28 cellular contexts compared by ENCODE assay signal in the genomic region with DNA sequence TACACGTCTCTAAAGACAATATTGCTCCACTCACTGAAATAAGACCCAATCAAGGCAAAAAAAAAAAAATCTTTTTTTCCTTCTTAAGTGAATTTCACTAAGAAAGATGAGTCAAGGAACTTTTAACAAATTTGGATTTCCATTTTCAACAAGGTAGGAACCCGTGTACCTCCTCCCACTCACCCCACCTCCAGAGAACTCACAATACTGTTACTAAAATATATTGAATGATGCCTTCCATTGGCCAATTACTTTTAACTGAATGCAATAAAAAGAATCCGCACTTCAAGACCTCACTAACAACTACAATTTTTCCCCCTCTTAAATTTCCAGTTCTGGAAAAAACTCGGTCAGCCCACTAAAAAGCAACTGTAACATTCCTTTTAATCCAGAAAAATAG. TPM values are rescaled to one million over a fixed set of nuclear protein-coding genes. Genes with fewer than 3 reads are reported as not detected.
DNase-seq lines count a peak whose midpoint lies in the region; ATAC-seq, FAIRE-seq and TF ChIP-seq lines count a peak whose summit lies in the region.
"Had no signal": no experiment of that assay in that cellular context is flagged by ENCODE, and none has a peak within 500 bp of the region (broad histone marks: within the 10 kb centered on the region; RNA-seq: fewer than 3 reads in every experiment).

No MANE protein-coding gene starts in this region.

- H3K9me3 ChIP-seq in A549 (no peaks in the 10 kb centered on the region), HCT116 (ENCODE audit: control insufficient read depth in 1 of 2, insufficient read depth in 1 of 2, low read depth in 1 of 2, low read length in 2 of 2) (no peaks in the 10 kb centered on the region)
- H3K9me3 ChIP-seq: gastroesophageal sphincter, mucosa of descending colon, Peyer's patch had no signal

- H3K27ac Mint-ChIP-seq in activated naive CD8-positive, alpha-beta T cell treated with anti-CD3 and anti-CD28 coated beads, Interleukin-2, amount 50 U/mL, for 24 hours, result peak overlapping the region; percentile 36
- H3K27ac Mint-ChIP-seq in mesothelial cell of epicardium, result peak overlapping the region; percentile 14

- FAIRE-seq in A549 (lab: Jason Lieb, UNC), result no peak
- FAIRE-seq: astrocyte, endometrium, GM12891, H54 had no signal

- no peaks in the 10 kb centered on the region for H3K9me2 ChIP-seq in HCT116 (ENCODE audit: insufficient read depth)

- no peak for TF ChIP-seq EP300 in A549 (IDR thresholded peaks at IDR 0.05)

- H4K20me1 ChIP-seq in HCT116 (ENCODE audit: insufficient read depth), result peaks cover 12% of the 10 kb centered on the region; the same call in 1 of the 2 replicates

- no peak for TF ChIP-seq CTCF in A549 (IDR thresholded peaks at IDR 0.05)
- no peak for TF ChIP-seq CTCF in HCT116 (IDR thresholded peaks at IDR 0.05 in 2 of 3, conservative IDR thresholded peaks at IDR 0.05 in 1 of 3; ENCODE audit: borderline replicate concordance in 1 of 3, insufficient read depth in 1 of 3, low read depth in 2 of 3, low read length in 2 of 3)
- no peak for TF ChIP-seq CTCF in mesothelial cell of epicardium (IDR thresholded peaks at IDR 0.05; ENCODE audit: unreplicated experiment)

- H3K9ac ChIP-seq in HCT116 (ENCODE audit: low read length), result 0 out of 2 replicates have a peak overlapping the region, but pooled peaks have one; percentile 37

- H3K4me1 ChIP-seq in A549 (peaks cover 63% of the 10 kb centered on the region), HCT116 (ENCODE audit: control insufficient read depth in 1 of 2, insufficient read depth in 2 of 2, low read length in 2 of 2) (peaks cover 46 to 52% of the 10 kb centered on the region in 2 experiments)

- H3K4me1 Mint-ChIP-seq in activated naive CD8-positive, alpha-beta T cell treated with anti-CD3 and anti-CD28 coated beads, Interleukin-2, amount 50 U/mL, for 24 hours, result peaks cover 82% of the 10 kb centered on the region
- peaks cover 31% of the 10 kb centered on the region for H3K4me1 Mint-ChIP-seq in mesothelial cell of epicardium

- DNase-seq in A549 (ENCODE audit: low read depth in 1 of 2, low spot score in 1 of 2) (no peak), HCT116 (ENCODE audit: low read depth, low spot score) (no peak), mesothelial cell of epicardium (ENCODE audit: low spot score in 2 of 2, unreplicated experiment in 2 of 2) (no peak), T-helper 2 cell (no peak), NCI-H187 (lab: John Stamatoyannopoulos, UW) (no peak), dermis blood vessel endothelial cell (no peak)
- DNase-seq in activated naive CD8-positive, alpha-beta T cell treated with anti-CD3 and anti-CD28 coated beads, Interleukin-2, amount 50 U/mL, for 24 hours, result no peak
- DNase-seq: activated CD4-positive, alpha-beta T cell treated with anti-CD3 and anti-CD28 coated beads for 48 hours; activated effector memory CD4-positive, alpha-beta T cell treated with Interleukin-2 at 50 U/mL for 16 hours; activated T-cell treated with anti-CD3 and anti-CD28 coated beads, Interleukin-2, amount 50 U/mL, for 1 hour; hippocampal formation; Karpas-422; mucosa of descending colon; NCI-H1417 treated with DMSO at 0.1 percent for 48 hours; NCI-H345; Peyer's patch; SHP77 treated with DMSO at 0.1 percent for 48 hours; stimulated activated CD4-positive, alpha-beta T cell treated with anti-CD3 and anti-CD28 coated beads, Interleukin-15, amount 100 ng/mL, for 24 hours; stimulated activated CD4-positive, alpha-beta T cell treated with anti-CD3 and anti-CD28 coated beads, Interleukin-4, amount 100 ng/mL, for 4 hours; WERI-Rb-1 had no signal

- H3K4me3 Mint-ChIP-seq in activated naive CD8-positive, alpha-beta T cell treated with anti-CD3 and anti-CD28 coated beads, Interleukin-2, amount 50 U/mL, for 24 hours, result peak overlapping the region; percentile 60
- no peak overlapping the region for H3K4me3 Mint-ChIP-seq in mesothelial cell of epicardium
- H3K4me3 Mint-ChIP-seq: nephron had no signal

- ATAC-seq in A549 (no peak), HCT116 (no peak)
- ATAC-seq in activated naive CD8-positive, alpha-beta T cell treated with anti-CD3 and anti-CD28 coated beads, Interleukin-2, amount 50 U/mL, for 24 hours, result no peak
- ATAC-seq: gastroesophageal sphincter, mucosa of descending colon had no signal

- no peak overlapping the region for H2AFZ ChIP-seq in HCT116 (ENCODE audit: low read depth, low read length, poor library complexity, severe bottlenecking)

- WGBS in A549 (ENCODE audit: missing lambda C conversion rate), result 70% methylated on average over 4 of the region's 4 CpGs

- H3K27me3 ChIP-seq in HCT116 (ENCODE audit: insufficient read depth, low read length), result no peaks in the 10 kb centered on the region
- H3K27me3 ChIP-seq: gastroesophageal sphincter, Peyer's patch had no signal

- POLR2A ChIA-PET in A549 (lab: Yijun Ruan, JAX) (interaction anchor here (0.6 kb wide), 1 partner anchor 251 kb away, joined by 3 read pairs; no protein-coding TSS in a partner anchor), HCT116 (lab: Charles Lee) (no interaction called here)

- no peak for TF ChIP-seq RAD21 in A549 (conservative IDR thresholded peaks at IDR 0.05 in 1 of 2, IDR thresholded peaks at IDR 0.05 in 1 of 2)
- no peak for TF ChIP-seq RAD21 in HCT116 (IDR thresholded peaks at IDR 0.05; ENCODE audit: low read depth)

- H3K4me2 ChIP-seq in A549, result peak overlapping the region; percentile 68
- 0 out of 2 replicates have a peak overlapping the region, but pooled peaks have one; percentile 63 for H3K4me2 ChIP-seq in HCT116 (ENCODE audit: low read length)

- no peaks in the 10 kb centered on the region for H3K9me3 Mint-ChIP-seq in activated naive CD8-positive, alpha-beta T cell treated with anti-CD3 and anti-CD28 coated beads, Interleukin-2, amount 50 U/mL, for 24 hours
- H3K9me3 Mint-ChIP-seq in mesothelial cell of epicardium, result no peaks in the 10 kb centered on the region
- H3K9me3 Mint-ChIP-seq: nephron had no signal

- BruUV-seq in HCT116 (replicated peaks; lab: Mats Ljungman, UMichigan), result no TSS peak

- peaks cover 4% of the 10 kb centered on the region for H3K36me3 Mint-ChIP-seq in activated naive CD8-positive, alpha-beta T cell treated with anti-CD3 and anti-CD28 coated beads, Interleukin-2, amount 50 U/mL, for 24 hours (ENCODE audit: low read depth)
- H3K36me3 Mint-ChIP-seq in mesothelial cell of epicardium, result no peaks in the 10 kb centered on the region

- H3K4me3 ChIP-seq in A549, result no peak overlapping the region
- H3K4me3 ChIP-seq in HCT116 (replicated peaks in 1 of 2; ENCODE audit: low read depth in 1 of 2, low read length in 2 of 2), result no peak overlapping the region
- H3K4me3 ChIP-seq: gastroesophageal sphincter, lung, mucosa of descending colon, Peyer's patch had no signal

- RAD21 ChIA-PET in HCT116 (lab: Charles Lee; ENCODE audit: low non-redundant PET in 1 of 2, low total read pairs in 2 of 2, uncharacterized antibody in 2 of 2, unreplicated experiment in 2 of 2), result no interaction called here

- H3K79me2 ChIP-seq in HCT116 (ENCODE audit: insufficient read depth, low read length), result peaks cover 93% of the 10 kb centered on the region

- peak overlapping the region in 1 of 2 experiments; percentile 32; a peak in 1 of 6 replicates for H3K27ac ChIP-seq in A549
- peak overlapping the region; percentile 77; the same call in 1 of the 2 replicates for H3K27ac ChIP-seq in HCT116 (ENCODE audit: low read depth, low read length)
- H3K27ac ChIP-seq: HL-60, Peyer's patch, WERI-Rb-1 had no signal

- CTCF ChIA-PET in A549 (lab: Yijun Ruan, JAX), result interaction anchor here (1.0 to 1.1 kb wide), 2 partner anchors 11 to 38 kb away, joined by 3 to 4 read pairs; no protein-coding TSS in a partner anchor
- CTCF ChIA-PET in HCT116 (lab: Charles Lee), result no interaction called here

- intact Hi-C loops in HCT116 (cut with micrococcal nuclease), result no loop called here

- H3K27me3 Mint-ChIP-seq in activated naive CD8-positive, alpha-beta T cell treated with anti-CD3 and anti-CD28 coated beads, Interleukin-2, amount 50 U/mL, for 24 hours, result no peaks in the 10 kb centered on the region
- no peaks in the 10 kb centered on the region for H3K27me3 Mint-ChIP-seq in mesothelial cell of epicardium (ENCODE audit: low read depth)

- no peaks in the 10 kb centered on the region for H3K36me3 ChIP-seq in HCT116 (ENCODE audit: control insufficient read depth in 1 of 2, insufficient read depth in 2 of 2, low read length in 2 of 2)
- H3K36me3 ChIP-seq: gastroesophageal sphincter, Peyer's patch, WERI-Rb-1 had no signal

- TF ChIP-seq POLR2A in A549 (IDR thresholded peaks at IDR 0.05; ENCODE audit: low read length) (no peak), HCT116 (IDR thresholded peaks at IDR 0.05; ENCODE audit: borderline replicate concordance, extremely low read depth, insufficient read depth, insufficient read length) (no peak)

TF ChIP-seq in A549, 52 proteins besides CTCF, POLR2A, EP300 and RAD21 (continues in another document):
- TF ChIP-seq SMC3 (IDR thresholded peaks at IDR 0.05) (no peak), RNF2 (IDR thresholded peaks at IDR 0.05; ENCODE audit: borderline replicate concordance, low read depth) (no peak), CBX2 (IDR thresholded peaks at IDR 0.05; ENCODE audit: borderline replicate concordance, low read depth) (no peak), RFX5 (IDR thresholded peaks at IDR 0.05) (no peak)

TF ChIP-seq in HCT116, 20 proteins besides CTCF, POLR2A, EP300 and RAD21 (continues in another document):
- TF ChIP-seq SIN3A (IDR thresholded peaks at IDR 0.05; ENCODE audit: low read depth) (no peak), YY1 (IDR thresholded peaks at IDR 0.05; ENCODE audit: extremely low read depth, insufficient replicate concordance, low read depth, low read length) (no peak), FOSL1 (IDR thresholded peaks at IDR 0.05; ENCODE audit: low read depth) (no peak), JUND (IDR thresholded peaks at IDR 0.05) (no peak), POLR2AphosphoS5 (IDR thresholded peaks at IDR 0.05; ENCODE audit: low read depth, low read length) (no peak), SRF (IDR thresholded peaks at IDR 0.05; ENCODE audit: low read depth) (no peak), CEBPB (IDR thresholded peaks at IDR 0.05; ENCODE audit: low read depth) (no peak), EZH2 (IDR thresholded peaks at IDR 0.05) (no peak), SP1 (IDR thresholded peaks at IDR 0.05; ENCODE audit: low read depth) (no peak), EZH2phosphoT487 (IDR thresholded peaks at IDR 0.05; ENCODE audit: borderline replicate concordance) (no peak)

RNA-seq across cellular contexts. Expression of a gene that starts 50.7 kb away (rescaled TPM):
- polyA plus RNA-seq in A549 (2011; rRNA removed) (80.2 and 87.4 TPM in 2 replicates), A549 (2017; fragmentation: RNase III; extraction: RNeasy Plus Mini Kit Qiagen cat#74134 plus additional on column Dnase treatment) (37.8 to 40.3 TPM (median 39.3 TPM) in 3 replicates)
- polyA plus RNA-seq in A549 (2012; cell fraction: cytosol; rRNA removed), result 26.5 and 31.2 TPM in 2 replicates
- 15.4 and 16.6 TPM in 2 replicates for polyA plus RNA-seq in A549 (2012; cell fraction: nucleus; rRNA removed)
- 104 and 118 TPM in 2 replicates for polyA minus RNA-seq in A549 (2011; rRNA and poly(A)+ RNA removed)
- total RNA-seq in HCT116 (2021; ENCODE audit: unreplicated experiment) (52.0 TPM), mesothelial cell of epicardium (62.1 to 64.4 TPM (median 64.1 TPM) in 3 replicates), dermis blood vessel endothelial cell (81.4 and 90.4 TPM in 2 replicates)
- 25.7 and 25.8 TPM in 2 replicates for polyA plus RNA-seq in HCT116 (2012)
